Comparison of ENCODE assay signal across 8 cellular contexts in genomic region chr1:10693152-10693496, GRCh38.
DNase-seq lines count a peak whose midpoint lies in the region; ATAC-seq and TF ChIP-seq lines count a peak whose summit lies in the region.

No MANE protein-coding gene starts in this region.

- TF ChIP-seq CTCF in lower leg skin (IDR thresholded peaks at IDR 0.05) (no peak), suprapubic skin (IDR thresholded peaks at IDR 0.05) (no peak)

- peak overlapping the region; percentile 86 for H3K27ac Mint-ChIP-seq in activated T-cell treated with anti-CD3 and anti-CD28 coated beads, Interleukin-2, amount 50 U/mL, for 24 hours
- peak overlapping the region; percentile 76 for H3K27ac Mint-ChIP-seq in activated naive CD8-positive, alpha-beta T cell treated with anti-CD3 and anti-CD28 coated beads, Interleukin-2, amount 50 U/mL, for 24 hours

- no peak for TF ChIP-seq EP300 in suprapubic skin (IDR thresholded peaks at IDR 0.05)

- peaks cover 41% of the 10 kb centered on the region for H3K4me1 Mint-ChIP-seq in activated T-cell treated with anti-CD3 and anti-CD28 coated beads, Interleukin-2, amount 50 U/mL, for 24 hours (ENCODE audit: low read depth)
- peaks cover 43% of the 10 kb centered on the region for H3K4me1 Mint-ChIP-seq in activated naive CD8-positive, alpha-beta T cell treated with anti-CD3 and anti-CD28 coated beads, Interleukin-2, amount 50 U/mL, for 24 hours

- H3K36me3 Mint-ChIP-seq in activated T-cell treated with anti-CD3 and anti-CD28 coated beads, Interleukin-2, amount 50 U/mL, for 24 hours (ENCODE audit: low read depth), result no peaks in the 10 kb centered on the region
- H3K36me3 Mint-ChIP-seq in activated naive CD8-positive, alpha-beta T cell treated with anti-CD3 and anti-CD28 coated beads, Interleukin-2, amount 50 U/mL, for 24 hours (ENCODE audit: low read depth), result no peaks in the 10 kb centered on the region

- H3K4me1 ChIP-seq in suprapubic skin, result peaks cover 85% of the 10 kb centered on the region

- intact Hi-C loops in lower leg skin (cut with DNase I; ENCODE audit: low total_unique reads), result no loop called here

- peak overlapping the region; percentile 81 for H3K4me3 Mint-ChIP-seq in activated T-cell treated with anti-CD3 and anti-CD28 coated beads, Interleukin-2, amount 50 U/mL, for 24 hours
- peak overlapping the region; percentile 79 for H3K4me3 Mint-ChIP-seq in activated naive CD8-positive, alpha-beta T cell treated with anti-CD3 and anti-CD28 coated beads, Interleukin-2, amount 50 U/mL, for 24 hours

- no peaks in the 10 kb centered on the region for H3K9me3 ChIP-seq in suprapubic skin

- no peaks in the 10 kb centered on the region for H3K9me3 Mint-ChIP-seq in activated T-cell treated with anti-CD3 and anti-CD28 coated beads, Interleukin-2, amount 50 U/mL, for 24 hours
- H3K9me3 Mint-ChIP-seq in activated naive CD8-positive, alpha-beta T cell treated with anti-CD3 and anti-CD28 coated beads, Interleukin-2, amount 50 U/mL, for 24 hours, result no peaks in the 10 kb centered on the region

- peak overlapping the region; percentile 56 for H3K4me3 ChIP-seq in lower leg skin (ENCODE audit: low read depth, poor library complexity, severe bottlenecking)
- peak overlapping the region; percentile 83 for H3K4me3 ChIP-seq in suprapubic skin

- DNase-seq in activated T-cell treated with anti-CD3 and anti-CD28 coated beads, Interleukin-2, amount 50 U/mL, for 24 hours, result no peak
- DNase-seq in activated T-cell treated with anti-CD3 and anti-CD28 coated beads for 4 hours (no peak), lower leg skin (ENCODE audit: low spot score in 2 of 2) (no peak), suprapubic skin (ENCODE audit: low spot score in 2 of 2) (no peak), Kasumi-1 (lab: John Stamatoyannopoulos, UW) (no peak), NCI-H1694 (lab: John Stamatoyannopoulos, UW) (no peak)
- no peak for DNase-seq in activated naive CD8-positive, alpha-beta T cell treated with anti-CD3 and anti-CD28 coated beads, Interleukin-2, amount 50 U/mL, for 24 hours

- peaks cover 3% of the 10 kb centered on the region for H3K36me3 ChIP-seq in suprapubic skin

- no peaks in the 10 kb centered on the region for H3K27me3 ChIP-seq in suprapubic skin

- peaks cover 8% of the 10 kb centered on the region for H3K27me3 Mint-ChIP-seq in activated T-cell treated with anti-CD3 and anti-CD28 coated beads, Interleukin-2, amount 50 U/mL, for 24 hours
- peaks cover 8% of the 10 kb centered on the region for H3K27me3 Mint-ChIP-seq in activated naive CD8-positive, alpha-beta T cell treated with anti-CD3 and anti-CD28 coated beads, Interleukin-2, amount 50 U/mL, for 24 hours

- peak overlapping the region; percentile 92 for H3K27ac ChIP-seq in suprapubic skin

- TF ChIP-seq POLR2A in lower leg skin (IDR thresholded peaks at IDR 0.05) (no peak), suprapubic skin (IDR thresholded peaks at IDR 0.05) (no peak)

- 56 to 66% methylated on average over 6 of the region's 6 CpGs for WGBS in lower leg skin, 2 donors
- WGBS in suprapubic skin, result 72% methylated on average over 6 of the region's 6 CpGs

- no peak for ATAC-seq in activated naive CD8-positive, alpha-beta T cell treated with anti-CD3 and anti-CD28 coated beads, Interleukin-2, amount 50 U/mL, for 24 hours
- no peak for ATAC-seq in HG02885 (IDR thresholded peaks at IDR 0.05; ENCODE audit: poor library complexity, unreplicated experiment)
